8 cellular contexts compared by ENCODE assay signal in the genomic region with DNA sequence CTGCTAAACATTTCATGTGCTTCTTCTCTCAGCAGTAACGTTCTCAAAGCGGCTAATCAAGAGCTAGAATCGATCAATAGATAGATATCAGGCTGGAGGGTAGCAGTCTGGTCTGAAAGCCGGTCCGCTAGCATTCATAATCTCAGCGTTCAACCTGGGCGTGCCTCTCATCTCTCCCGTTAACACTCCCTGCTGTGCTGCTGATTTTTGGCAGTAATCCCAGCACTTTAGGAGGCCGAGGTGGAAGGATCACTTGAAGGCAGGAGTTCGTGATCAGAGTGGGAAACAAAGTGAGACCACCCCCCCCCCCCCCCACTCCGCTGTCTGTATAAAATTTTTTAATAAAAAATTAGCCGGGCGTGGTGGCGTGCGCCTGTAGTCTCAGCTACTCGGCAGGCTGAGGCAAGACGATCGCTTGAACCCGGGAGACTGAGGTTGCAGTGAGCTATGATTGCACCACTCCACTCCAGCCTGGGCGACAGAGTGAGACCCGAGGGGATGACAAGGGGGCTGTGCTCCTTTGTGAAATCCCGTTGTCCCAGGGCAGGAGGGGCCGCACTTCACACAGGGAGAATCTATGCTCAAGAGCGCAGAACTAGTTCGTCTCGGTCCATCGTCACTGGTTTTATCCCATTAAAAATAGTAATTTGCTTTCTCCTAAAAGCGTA. TPM values are rescaled to one million over a fixed set of nuclear protein-coding genes. Genes with fewer than 3 reads are reported as not detected.
A peak's percentile ranks its signal among the peaks of the same experiment; 100 is the strongest.
DNase-seq lines count a peak whose midpoint lies in the region; ATAC-seq and FAIRE-seq lines count a peak whose summit lies in the region.

No MANE protein-coding gene starts in this region.

- H3K27ac ChIP-seq in SJSA1: peak overlapping the region; percentile 61

- H3K9me3 ChIP-seq in SJSA1 (replicated peaks) (no peaks in the 10 kb centered on the region), mucosa of stomach (ENCODE audit: control insufficient read depth, low read length) (no peaks in the 10 kb centered on the region)

- FAIRE-seq in frontal cortex (lab: Jason Lieb, UNC): no peak

- H3K9ac ChIP-seq in mucosa of stomach (ENCODE audit: low read length): peak overlapping the region; percentile 49

- H3K36me3 ChIP-seq in SJSA1 (peaks cover 17% of the 10 kb centered on the region), mucosa of stomach (ENCODE audit: control insufficient read depth, insufficient read depth, low read length) (no peaks in the 10 kb centered on the region)

- peak; percentile 19 for ATAC-seq in GM21447 (IDR thresholded peaks at IDR 0.05; ENCODE audit: unreplicated experiment)

- H3K4me1 ChIP-seq in SJSA1 (replicated peaks): peaks cover 16% of the 10 kb centered on the region
- H3K4me1 ChIP-seq in mucosa of stomach (ENCODE audit: control insufficient read depth, insufficient read depth, low read length): peaks cover 8% of the 10 kb centered on the region

- H3K27me3 ChIP-seq in SJSA1 (replicated peaks): no peaks in the 10 kb centered on the region
- H3K27me3 ChIP-seq in mucosa of stomach (ENCODE audit: control insufficient read depth, insufficient read depth, low read length): no peaks in the 10 kb centered on the region

- H3K4me3 ChIP-seq in SJSA1 (peak overlapping the region; percentile 78), mucosa of stomach (ENCODE audit: low read length) (peak overlapping the region; percentile 32)

- DNase-seq in EL (peak; percentile 61), HS-5 (ENCODE audit: low read depth) (peak; percentile 23), SJSA1 (ENCODE audit: low read depth in 1 of 2, low spot score in 2 of 2) (peak in 1 of 2 experiments; percentile 56), ecto neural progenitor cell (ENCODE audit: low spot score) (peak; percentile 55), frontal cortex (ENCODE audit: low spot score in 2 of 2) (no peak), ureter (ENCODE audit: low spot score) (no peak)

RNA-seq across cellular contexts. Expression of gene CEP55, which starts 0.6 kb away (rescaled TPM):
- total RNA-seq in SJSA1 (2014; rRNA removed; shearing (Covaris generic)): 149 and 198 TPM in 2 replicates
- total RNA-seq in frontal cortex (2.4 TPM), ureter (0.89 TPM)

RNA-seq across cellular contexts. Expression of gene MYOF, which starts 13.7 kb away (rescaled TPM):
- 198 and 300 TPM in 2 replicates for total RNA-seq in SJSA1 (2014; rRNA removed; shearing (Covaris generic))
- total RNA-seq in frontal cortex (2.9 TPM), ureter (339 TPM)

Comparison
In these comparisons a context has a peak if more than half of its experiments do, and no peak if none do; other contexts are left out.
1. DNase-seq: peak in EL (single experiment), HS-5 (single experiment) and ecto neural progenitor cell (single experiment); none in frontal cortex (0 of 2) and ureter (single experiment).
2. RNA of gene CEP55, which starts 0.6 kb away (total RNA-seq): 149 to 198 TPM in SJSA1; 2.4 TPM in frontal cortex (single experiment) and 0.89 TPM in ureter (single experiment); every median in the first group is over 10 times any median in the second.
3. RNA of gene MYOF, which starts 13.7 kb away (total RNA-seq): 339 TPM in ureter (single experiment) and 198 to 300 TPM in SJSA1; 2.9 TPM in frontal cortex (single experiment); every median in the first group is over 10 times any median in the second.